8 cellular contexts compared by ENCODE assay signal in the genomic region with DNA sequence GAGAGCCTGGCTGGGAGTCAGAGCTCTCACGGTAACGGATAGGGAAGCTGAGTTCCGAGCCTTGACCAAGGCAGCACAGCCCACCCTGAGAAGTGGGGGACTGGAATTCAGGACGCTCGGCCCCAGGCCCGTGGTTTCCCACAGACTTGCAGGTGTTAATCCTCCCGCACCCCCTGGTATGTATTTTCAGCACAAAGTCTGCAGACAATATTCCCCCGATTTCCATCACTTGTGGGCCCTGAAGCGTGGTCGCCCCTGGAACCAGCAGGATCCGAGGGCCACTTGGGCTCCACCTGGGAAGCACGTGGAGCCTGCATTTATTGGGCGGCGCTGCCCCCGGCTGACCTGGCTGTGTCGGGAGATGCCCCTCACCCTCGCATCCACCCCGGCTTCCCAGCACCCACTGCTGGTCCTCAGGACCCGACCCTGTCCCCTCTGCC.
DNase-seq lines count a peak whose midpoint lies in the region; ATAC-seq, FAIRE-seq and TF ChIP-seq lines count a peak whose summit lies in the region.

No MANE protein-coding gene starts in this region.

- peak overlapping the region; percentile 99 for H2AFZ ChIP-seq in parathyroid adenoma

- FAIRE-seq in HTR-8/SVneo (lab: Jason Lieb, UNC): no peak

- TF ChIP-seq CTCF in GM12875 (IDR thresholded peaks at IDR 0.05; ENCODE audit: borderline replicate concordance, insufficient read depth, low read depth, low read length) (no peak), epithelial cell of esophagus (IDR thresholded peaks at IDR 0.05; ENCODE audit: insufficient read depth, low read depth, low read length, missing control alignments) (no peak), parathyroid adenoma (IDR thresholded peaks at IDR 0.05) (no peak)

- H3K9ac ChIP-seq in NT2/D1 (ENCODE audit: insufficient read length, low read depth): peak overlapping the region; percentile 77
- H3K9ac ChIP-seq in parathyroid adenoma: no peak overlapping the region

- peak overlapping the region; percentile 83 for H3K4me3 ChIP-seq in GM12875 (ENCODE audit: low read depth, low read length)
- peak overlapping the region; percentile 21 for H3K4me3 ChIP-seq in NT2/D1 (ENCODE audit: insufficient read length, low read depth)
- peak overlapping the region; percentile 48 for H3K4me3 ChIP-seq in epithelial cell of esophagus (ENCODE audit: low read length)
- H3K4me3 ChIP-seq in parathyroid adenoma (ENCODE audit: low read depth, low read length): peak overlapping the region; percentile 70

- no peak for ATAC-seq in GM18909 (IDR thresholded peaks at IDR 0.05; ENCODE audit: poor library complexity, unreplicated experiment)

- H3K36me3 ChIP-seq in NT2/D1 (ENCODE audit: insufficient read depth, insufficient read length, low read length): peaks cover 6% of the 10 kb centered on the region
- H3K36me3 ChIP-seq in parathyroid adenoma (ENCODE audit: control insufficient read depth, insufficient read depth, low read length): no peaks in the 10 kb centered on the region

- no peaks in the 10 kb centered on the region for H3K27me3 ChIP-seq in NT2/D1 (ENCODE audit: insufficient read depth, insufficient read length)
- no peaks in the 10 kb centered on the region for H3K27me3 ChIP-seq in parathyroid adenoma (ENCODE audit: control insufficient read depth, insufficient read depth, low read length)

- H3K4me1 ChIP-seq in NT2/D1 (ENCODE audit: insufficient read depth, insufficient read length): peaks cover 7% of the 10 kb centered on the region
- H3K4me1 ChIP-seq in parathyroid adenoma: peaks cover 6% of the 10 kb centered on the region

- H3K4me2 ChIP-seq in parathyroid adenoma (ENCODE audit: low read length): peak overlapping the region; percentile 54

- peak overlapping the region; percentile 92 for H3K27ac ChIP-seq in parathyroid adenoma

- no peaks in the 10 kb centered on the region for H3K79me2 ChIP-seq in parathyroid adenoma

- TF ChIP-seq POLR2A in erythroblast (IDR thresholded peaks at IDR 0.05; ENCODE audit: low read length): no peak

- peaks cover 6% of the 10 kb centered on the region for H3K9me3 ChIP-seq in NT2/D1 (ENCODE audit: insufficient read depth, low read length)
- H3K9me3 ChIP-seq in parathyroid adenoma (ENCODE audit: control insufficient read depth, low read length): no peaks in the 10 kb centered on the region

- no peak for DNase-seq in NT2/D1 (ENCODE audit: low read depth, low spot score)
- no peak for DNase-seq in epithelial cell of esophagus (ENCODE audit: low read depth)
- no peak for DNase-seq in erythroblast (lab: John Stamatoyannopoulos, UW)
- DNase-seq in midbrain (lab: John Stamatoyannopoulos, UW): no peak
- no peak for DNase-seq in HTR-8/SVneo (ENCODE audit: insufficient read length, low spot score)

Comparison
In these comparisons a context has a peak if more than half of its experiments do, and no peak if none do; other contexts are left out.
1. H3K4me3 ChIP-seq: peak in every context shown above with its lines; median percentile 83 in GM12875; 70 in parathyroid adenoma; 48 in epithelial cell of esophagus; 21 in NT2/D1.